ENCODE assay signal across 10 cellular contexts in the genomic region with DNA sequence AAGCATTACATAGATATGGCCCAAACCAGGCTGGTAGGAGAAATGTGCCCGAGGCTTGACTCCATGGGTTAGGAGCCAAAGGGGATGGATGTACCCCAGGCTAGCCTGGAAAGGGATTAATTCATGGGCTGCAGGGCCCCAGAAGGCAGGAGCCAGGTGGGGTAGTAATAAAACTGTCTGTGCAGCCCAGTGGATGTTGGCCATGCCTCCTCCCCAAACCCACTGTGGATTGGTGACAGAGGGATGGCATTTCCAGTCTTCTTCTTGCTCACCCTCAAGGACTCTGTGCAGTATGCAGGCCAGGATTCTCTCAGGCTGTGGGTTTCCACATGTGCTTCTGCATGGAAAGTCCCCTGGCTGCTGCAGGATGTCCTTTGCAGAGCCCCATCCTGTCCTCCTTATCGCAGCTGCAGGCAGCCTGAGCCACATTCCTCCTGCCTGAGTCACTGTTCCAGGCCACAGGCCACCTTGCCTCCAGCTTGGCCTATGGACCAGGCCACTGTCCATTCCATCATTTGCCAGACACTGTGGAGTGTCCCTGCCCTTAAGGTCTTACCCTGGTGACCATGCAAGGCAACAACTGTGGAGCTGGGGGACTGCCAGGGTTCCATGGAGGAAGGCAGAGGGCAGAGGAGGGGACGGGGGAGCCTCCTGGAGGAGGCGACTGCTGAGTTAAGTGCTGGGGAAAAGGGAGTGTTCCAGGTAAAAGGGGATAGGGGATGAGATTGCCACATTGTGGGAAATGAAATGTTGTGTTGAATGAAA. TPM values are rescaled to one million over a fixed set of nuclear protein-coding genes. Genes with fewer than 3 reads are reported as not detected.
DNase-seq lines count a peak whose midpoint lies in the region; ATAC-seq and TF ChIP-seq lines count a peak whose summit lies in the region.
"Had no signal": no experiment of that assay in that cellular context is flagged by ENCODE, and none has a peak within 500 bp of the region (broad histone marks: within the 10 kb centered on the region; RNA-seq: fewer than 3 reads in every experiment).

No MANE protein-coding gene starts in this region.

- no peaks in the 10 kb centered on the region for H3K27me3 ChIP-seq in RWPE2 (ENCODE audit: insufficient read depth, poor library complexity, severe bottlenecking)
- no peaks in the 10 kb centered on the region for H3K27me3 ChIP-seq in spleen (replicated peaks in 1 of 7)

- no peaks in the 10 kb centered on the region for H3K27me3 Mint-ChIP-seq in activated naive CD8-positive, alpha-beta T cell treated with anti-CD3 and anti-CD28 coated beads, Interleukin-2, amount 50 U/mL, for 24 hours
- H3K27me3 Mint-ChIP-seq in activated naive CD8-positive, alpha-beta T cell treated with anti-CD3 and anti-CD28 coated beads for 36 hours: no peaks in the 10 kb centered on the region
- H3K27me3 Mint-ChIP-seq: activated B cell treated with CpG ODN at 0.5 μM for 24 hours had no signal

- no peaks in the 10 kb centered on the region for H3K9me3 Mint-ChIP-seq in activated naive CD8-positive, alpha-beta T cell treated with anti-CD3 and anti-CD28 coated beads, Interleukin-2, amount 50 U/mL, for 24 hours
- H3K9me3 Mint-ChIP-seq in activated naive CD8-positive, alpha-beta T cell treated with anti-CD3 and anti-CD28 coated beads for 36 hours: no peaks in the 10 kb centered on the region
- H3K9me3 Mint-ChIP-seq: activated B cell treated with CpG ODN at 0.5 μM for 24 hours had no signal

- H3K27ac Mint-ChIP-seq in activated naive CD8-positive, alpha-beta T cell treated with anti-CD3 and anti-CD28 coated beads, Interleukin-2, amount 50 U/mL, for 24 hours: no peak overlapping the region
- no peak overlapping the region for H3K27ac Mint-ChIP-seq in activated naive CD8-positive, alpha-beta T cell treated with anti-CD3 and anti-CD28 coated beads for 36 hours
- H3K27ac Mint-ChIP-seq: activated B cell treated with CpG ODN at 0.5 μM for 24 hours had no signal

- WGBS in spleen, 5 donors: 47 to 67% (median 51%) methylated on average over 4 of the region's 4 CpGs

- H3K4me1 Mint-ChIP-seq in activated naive CD8-positive, alpha-beta T cell treated with anti-CD3 and anti-CD28 coated beads, Interleukin-2, amount 50 U/mL, for 24 hours: peaks cover 3% of the 10 kb centered on the region
- peaks cover 8% of the 10 kb centered on the region for H3K4me1 Mint-ChIP-seq in activated naive CD8-positive, alpha-beta T cell treated with anti-CD3 and anti-CD28 coated beads for 36 hours
- H3K4me1 Mint-ChIP-seq: activated B cell treated with CpG ODN at 0.5 μM for 24 hours had no signal

- H3K4me1 ChIP-seq in RWPE2 (ENCODE audit: insufficient read depth, poor library complexity, severe bottlenecking): peaks cover 52% of the 10 kb centered on the region
- H3K4me1 ChIP-seq in spleen: peaks cover 0 to 27% (median 13%) of the 10 kb centered on the region in 6 donors

- no peaks in the 10 kb centered on the region for H3K36me3 Mint-ChIP-seq in activated naive CD8-positive, alpha-beta T cell treated with anti-CD3 and anti-CD28 coated beads, Interleukin-2, amount 50 U/mL, for 24 hours (ENCODE audit: low read depth)
- H3K36me3 Mint-ChIP-seq in activated naive CD8-positive, alpha-beta T cell treated with anti-CD3 and anti-CD28 coated beads for 36 hours: peaks cover 1% of the 10 kb centered on the region

- peak; percentile 43 for ATAC-seq in activated naive CD8-positive, alpha-beta T cell treated with anti-CD3 and anti-CD28 coated beads, Interleukin-2, amount 50 U/mL, for 24 hours
- ATAC-seq in RWPE2 (ENCODE audit: low read depth): peak; percentile 59
- ATAC-seq in Right ventricle myocardium superior (ENCODE audit: poor library complexity): peak; percentile 93

- peak overlapping the region; percentile 98 for H3K27ac ChIP-seq in RWPE2 (ENCODE audit: poor library complexity, severe bottlenecking)
- peak overlapping the region in 7 of 8 donors; percentile 20 to 76 (median 71) for H3K27ac ChIP-seq in spleen
- H3K27ac ChIP-seq: C4-2B had no signal

- H3K9me3 ChIP-seq in RWPE2 (ENCODE audit: severe bottlenecking) (no peaks in the 10 kb centered on the region), spleen (no peaks in the 10 kb centered on the region)

- TF ChIP-seq POLR2A in spleen (IDR thresholded peaks at IDR 0.05): no peak

- H3K36me3 ChIP-seq in RWPE2 (ENCODE audit: low read depth): no peaks in the 10 kb centered on the region
- no peaks in the 10 kb centered on the region for H3K36me3 ChIP-seq in spleen

- no peak overlapping the region for H3K4me3 Mint-ChIP-seq in activated naive CD8-positive, alpha-beta T cell treated with anti-CD3 and anti-CD28 coated beads, Interleukin-2, amount 50 U/mL, for 24 hours
- no peak overlapping the region for H3K4me3 Mint-ChIP-seq in activated naive CD8-positive, alpha-beta T cell treated with anti-CD3 and anti-CD28 coated beads for 36 hours
- H3K4me3 Mint-ChIP-seq: activated B cell treated with CpG ODN at 0.5 μM for 24 hours had no signal

- DNase-seq in activated naive CD8-positive, alpha-beta T cell treated with anti-CD3 and anti-CD28 coated beads, Interleukin-2, amount 50 U/mL, for 24 hours: no peak
- no peak for DNase-seq in activated naive CD8-positive, alpha-beta T cell treated with anti-CD3 and anti-CD28 coated beads for 36 hours
- no peak for DNase-seq in RWPE2 (ENCODE audit: low spot score)
- peak; percentile 73 for DNase-seq in Right ventricle myocardium superior
- DNase-seq in spleen: peak; percentile 86
- DNase-seq in activated CD8-positive, alpha-beta memory T cell treated with anti-CD3 and anti-CD28 coated beads, Interleukin-2, amount 50 U/mL, for 48 hours: no peak
- DNase-seq in activated naive CD4-positive, alpha-beta T cell (lab: John Stamatoyannopoulos, UW): no peak
- DNase-seq in NAMALWA (ENCODE audit: low spot score): no peak
- DNase-seq: activated B cell treated with CpG ODN at 0.5 μM for 24 hours had no signal

- intact Hi-C loops in Right ventricle myocardium superior (cut with DNase I): no loop called here
- intact Hi-C loops in spleen (cut with DNase I; ENCODE audit: low total_unique reads): no loop called here

- no peak overlapping the region for H3K4me3 ChIP-seq in RWPE2 (ENCODE audit: severe bottlenecking)
- H3K4me3 ChIP-seq in spleen: no peak overlapping the region

- TF ChIP-seq CTCF in RWPE2 (IDR thresholded peaks at IDR 0.05; ENCODE audit: poor library complexity, severe bottlenecking) (no peak), spleen (IDR thresholded peaks at IDR 0.05 in 8 of 11, conservative IDR thresholded peaks at IDR 0.05 in 3 of 11) (no peak)

RNA-seq across cellular contexts. Expression of a gene that starts 38.9 kb away (rescaled TPM):
- 10 to 100 TPM; 38.4 to 39.4 TPM for total RNA-seq in activated naive CD8-positive, alpha-beta T cell treated with anti-CD3 and anti-CD28 coated beads for 36 hours
- total RNA-seq in Right ventricle myocardium superior (23.1 TPM), spleen (10 to 100 TPM; 18.9 to 45.4 (median 31.3) TPM)
- 10 to 100 TPM; 32.7 to 57.5 (median 36.3) TPM for polyA plus RNA-seq in spleen

Comparison
In these comparisons a context has a peak if more than half of its experiments do, and no peak if none do; other contexts are left out.
1. ATAC-seq: peak in every context shown above with its lines; median percentile 93 in Right ventricle myocardium superior; 59 in RWPE2; 43 in activated naive CD8-positive, alpha-beta T cell treated with anti-CD3 and anti-CD28 coated beads, Interleukin-2, amount 50 U/mL, for 24 hours.
2. DNase-seq: peak in Right ventricle myocardium superior (single experiment) and spleen (single experiment); none in activated naive CD8-positive, alpha-beta T cell treated with anti-CD3 and anti-CD28 coated beads, Interleukin-2, amount 50 U/mL, for 24 hours (single experiment), activated naive CD8-positive, alpha-beta T cell treated with anti-CD3 and anti-CD28 coated beads for 36 hours (single experiment), RWPE2 (single experiment), activated CD8-positive, alpha-beta memory T cell treated with anti-CD3 and anti-CD28 coated beads, Interleukin-2, amount 50 U/mL, for 48 hours (single experiment), activated naive CD4-positive, alpha-beta T cell (0 of 4) and NAMALWA (single experiment).